In the genomic region with DNA sequence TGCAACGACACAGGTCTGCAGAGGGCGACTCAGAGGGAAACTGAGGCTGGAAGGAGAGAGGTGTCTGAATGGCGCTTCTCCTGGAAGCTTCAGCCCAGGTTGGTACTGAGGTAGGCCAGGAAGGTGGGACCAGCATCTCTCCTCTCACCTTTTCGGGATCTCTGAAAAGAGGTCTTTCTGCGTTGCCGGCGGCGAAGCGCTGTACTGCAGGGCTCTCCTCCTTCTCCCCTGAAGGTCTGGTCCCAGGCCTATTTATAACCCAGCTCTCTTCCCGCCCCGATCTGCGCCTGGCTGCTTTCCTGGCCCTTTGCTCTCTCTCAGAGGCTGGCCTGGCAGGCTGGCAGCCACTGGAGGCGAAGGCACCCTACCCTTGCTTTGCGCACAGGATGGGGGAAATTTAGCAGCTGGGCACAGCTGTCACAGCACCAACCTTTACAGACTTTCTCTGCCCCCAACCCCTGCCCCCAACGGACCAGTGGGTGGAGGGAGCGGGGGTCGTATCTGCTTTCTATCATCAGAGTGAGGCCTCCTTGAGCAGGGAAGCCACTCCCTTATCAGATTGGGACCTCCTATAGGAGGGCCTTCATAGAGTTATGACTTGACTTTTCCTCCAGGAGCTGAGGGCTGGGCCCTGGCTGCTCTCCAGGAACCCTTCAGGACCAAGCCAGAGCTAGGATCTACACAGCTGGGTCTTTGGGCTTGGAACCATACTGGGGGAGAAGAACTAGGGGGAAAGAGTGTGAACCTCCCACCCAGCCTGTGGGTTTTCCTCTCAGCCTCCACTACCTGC, we compare ENCODE assay signal across 8 cellular contexts. TPM values are rescaled to one million over a fixed set of nuclear protein-coding genes. Genes with fewer than 3 reads are reported as not detected.
DNase-seq lines count a peak whose midpoint lies in the region; ATAC-seq, FAIRE-seq and TF ChIP-seq lines count a peak whose summit lies in the region.

No MANE protein-coding gene starts in this region.

- 39 to 59% (median 50%) methylated on average over 13 to 17 of the region's 17 CpGs for WGBS in spleen, 5 donors

- no peak for TF ChIP-seq CTCF in Loucy (conservative IDR thresholded peaks at IDR 0.05; ENCODE audit: low read length)
- no peak for TF ChIP-seq CTCF in colonic mucosa (IDR thresholded peaks at IDR 0.05)
- no peak for TF ChIP-seq CTCF in spleen (IDR thresholded peaks at IDR 0.05 in 8 of 11, conservative IDR thresholded peaks at IDR 0.05 in 3 of 11)
- no peak for TF ChIP-seq CTCF in MM.1S (IDR thresholded peaks at IDR 0.05; ENCODE audit: low read length)

- H3K36me3 ChIP-seq in Loucy (ENCODE audit: insufficient read depth, low read length) (no peaks in the 10 kb centered on the region), colonic mucosa (no peaks in the 10 kb centered on the region), spleen (peaks cover 0 to 27% (median 0%) of the 10 kb centered on the region in 6 donors), MM.1S (replicated peaks; ENCODE audit: insufficient read depth, low read length) (no peaks in the 10 kb centered on the region)

- H3K9me2 ChIP-seq in Loucy (replicated peaks; ENCODE audit: low read depth, low read length) (no peaks in the 10 kb centered on the region), MM.1S (replicated peaks; ENCODE audit: insufficient read depth, low read length) (no peaks in the 10 kb centered on the region)

- no peak overlapping the region for H2AFZ ChIP-seq in Loucy (ENCODE audit: low read length)
- H2AFZ ChIP-seq in MM.1S (ENCODE audit: low read length), result no peak overlapping the region

- H3K9ac ChIP-seq in Loucy (ENCODE audit: low read depth, low read length, poor library complexity, severe bottlenecking) (no peak overlapping the region), colonic mucosa (ENCODE audit: low read depth in 2 of 2, low read length in 2 of 2) (peak overlapping the region in 1 of 2 donors; percentile 35), MM.1S (ENCODE audit: low read length) (no peak overlapping the region)

- intact Hi-C loops in colonic mucosa (cut with DNase I), result no loop called here
- intact Hi-C loops in spleen (cut with DNase I; ENCODE audit: low total_unique reads), result no loop called here

- no peaks in the 10 kb centered on the region for H3K79me2 ChIP-seq in Loucy (ENCODE audit: insufficient read depth, low read length)
- no peaks in the 10 kb centered on the region for H3K79me2 ChIP-seq in MM.1S (ENCODE audit: low read length)

- no peaks in the 10 kb centered on the region for H3K9me3 ChIP-seq in Loucy (ENCODE audit: insufficient read depth, low read depth, low read length)
- H3K9me3 ChIP-seq in colonic mucosa, result no peaks in the 10 kb centered on the region
- no peaks in the 10 kb centered on the region for H3K9me3 ChIP-seq in spleen
- no peaks in the 10 kb centered on the region for H3K9me3 ChIP-seq in MM.1S (replicated peaks; ENCODE audit: insufficient read depth, low read length)

- ATAC-seq in left lobe of liver, result peak; percentile 70
- no peak for ATAC-seq in HG03097 (IDR thresholded peaks at IDR 0.05; ENCODE audit: low FRiP score, unreplicated experiment)
- ATAC-seq in GM21717 (IDR thresholded peaks at IDR 0.05; ENCODE audit: unreplicated experiment), result no peak

- TF ChIP-seq POLR2A in spleen (IDR thresholded peaks at IDR 0.05), result peak in 1 of 3 donors; percentile 13

- H3K4me2 ChIP-seq in Loucy (ENCODE audit: low read depth, low read length, poor library complexity, severe bottlenecking) (peak overlapping the region; percentile 50), MM.1S (ENCODE audit: low read depth, low read length) (no peak overlapping the region)

- no peaks in the 10 kb centered on the region for H3K27me3 ChIP-seq in Loucy (ENCODE audit: insufficient read depth, low read length, poor library complexity, severe bottlenecking)
- H3K27me3 ChIP-seq in colonic mucosa, result peaks cover 10% of the 10 kb centered on the region
- H3K27me3 ChIP-seq in spleen (replicated peaks in 1 of 7), result peaks cover 0 to 35% (median 9%) of the 10 kb centered on the region in 7 donors
- H3K27me3 ChIP-seq in MM.1S (replicated peaks; ENCODE audit: insufficient read depth, low read length), result no peaks in the 10 kb centered on the region

- H4K20me1 ChIP-seq in Loucy (ENCODE audit: insufficient read depth, low read length, poor library complexity, severe bottlenecking), result no peaks in the 10 kb centered on the region
- H4K20me1 ChIP-seq in MM.1S (ENCODE audit: insufficient read depth, low read length), result no peaks in the 10 kb centered on the region

- H3K4me3 ChIP-seq in Loucy (ENCODE audit: low read length, poor library complexity, severe bottlenecking) (no peak overlapping the region), colonic mucosa (peak overlapping the region; percentile 36), spleen (peak overlapping the region; percentile 30 to 76 (median 56)), MM.1S (ENCODE audit: low read length) (no peak overlapping the region)

- no peak overlapping the region for H3K27ac ChIP-seq in colonic mucosa
- peak overlapping the region in 7 of 8 donors; percentile 74 to 95 (median 86) for H3K27ac ChIP-seq in spleen
- H3K27ac ChIP-seq in MM.1S (ENCODE audit: low read length), result no peak overlapping the region

- 0 out of 2 replicates have a peak, but pooled peaks cover 2% of the 10 kb centered on the region for H3F3A ChIP-seq in Loucy (ENCODE audit: low read depth)
- no peaks in the 10 kb centered on the region for H3F3A ChIP-seq in MM.1S (ENCODE audit: insufficient read depth, low read length)

- H3K4me1 ChIP-seq in Loucy (ENCODE audit: insufficient read depth, low read length, poor library complexity, severe bottlenecking) (peaks cover 79% of the 10 kb centered on the region), colonic mucosa (peaks cover 4% of the 10 kb centered on the region), spleen (peaks cover 29 to 96% (median 59%) of the 10 kb centered on the region in 6 donors), MM.1S (ENCODE audit: low read length) (no peaks in the 10 kb centered on the region)

- FAIRE-seq in GM19239 (lab: Jason Lieb, UNC), result no peak

- DNase-seq in colonic mucosa (no peak), left lobe of liver (ENCODE audit: low spot score) (peak; percentile 87), spleen (peak; percentile 83), GM19239 (ENCODE audit: insufficient read length, low spot score) (no peak), MM.1S (no peak)

RNA-seq across cellular contexts. Expression of a gene that starts 1.1 kb away (rescaled TPM):
- total RNA-seq in colonic mucosa, result 1 to 10 TPM; 2.4 to 7.5 TPM
- total RNA-seq in left lobe of liver, result 30.0 TPM
- total RNA-seq in spleen, result 100 to 1,000 TPM; 114 to 287 (median 142) TPM
- polyA plus RNA-seq in spleen, result 10 to 100 TPM in 2 of 3 donors, 1 to 10 TPM in 1; 4.0 to 36.0 (median 13.7) TPM

Comparison
In these comparisons a context has a peak if more than half of its experiments do, and no peak if none do; other contexts are left out.
1. H3K4me3 ChIP-seq: peak in colonic mucosa (single experiment) and spleen (8 of 8); none in Loucy (single experiment) and MM.1S (single experiment).
2. DNase-seq: peak in left lobe of liver (single experiment) and spleen (single experiment); none in colonic mucosa (single experiment), GM19239 (single experiment) and MM.1S (single experiment).
3. H3K27ac ChIP-seq: peak in spleen (7 of 8); none in colonic mucosa (single experiment) and MM.1S (single experiment).